ENCODE assay signal across 15 cellular contexts in genomic region chr1:11071463-11072215, GRCh38. TPM values are rescaled to one million over a fixed set of nuclear protein-coding genes. Genes with fewer than 3 reads are reported as not detected.
DNase-seq lines count a peak whose midpoint lies in the region; ATAC-seq and TF ChIP-seq lines count a peak whose summit lies in the region.
"Had no signal": no experiment of that assay in that cellular context is flagged by ENCODE, and none has a peak within 500 bp of the region (broad histone marks: within the 10 kb centered on the region; RNA-seq: fewer than 3 reads in every experiment).

No MANE protein-coding gene starts in this region.

- H3K27me3 Mint-ChIP-seq in nephron progenitor cell (ENCODE audit: low read depth, poor library complexity): no peaks in the 10 kb centered on the region
- H3K27me3 Mint-ChIP-seq: central memory CD8-positive, alpha-beta T cell had no signal

- H3K4me3 ChIP-seq in SJCRH30 (no peak overlapping the region), mammary epithelial cell (replicated peaks in 1 of 3; ENCODE audit: insufficient read depth in 1 of 3, low read depth in 2 of 3, low read length in 3 of 3) (no peak overlapping the region)

- H3K36me3 Mint-ChIP-seq in nephron progenitor cell (ENCODE audit: low read depth): peaks cover 74% of the 10 kb centered on the region

- no peaks in the 10 kb centered on the region for H3K79me2 ChIP-seq in mammary epithelial cell (ENCODE audit: insufficient read depth, low read length)

- H3K27ac Mint-ChIP-seq in nephron progenitor cell: peak overlapping the region; percentile 94

- H4K20me1 ChIP-seq in mammary epithelial cell (ENCODE audit: insufficient read depth, low read length): no peaks in the 10 kb centered on the region

- CTCF ChIA-PET in mammary epithelial cell (lab: Charles Lee; ENCODE audit: low non-redundant PET): no interaction called here

- no peak overlapping the region for H3K4me3 Mint-ChIP-seq in nephron progenitor cell
- H3K4me3 Mint-ChIP-seq: central memory CD8-positive, alpha-beta T cell had no signal

- in situ Hi-C loops in G401 (cut with HindIII; ENCODE audit: low sequenced_read_pairs): no loop called here
- in situ Hi-C loops in mammary epithelial cell (cut with MboI; ENCODE audit: low sequenced_read_pairs in 2 of 2): no loop called here

- H3K9ac ChIP-seq in mammary epithelial cell (ENCODE audit: insufficient read depth, low read length): no peak overlapping the region

- H3K36me3 ChIP-seq in SJCRH30 (peaks cover 84% of the 10 kb centered on the region), mammary epithelial cell (ENCODE audit: insufficient read depth, low read length) (peaks cover 45% of the 10 kb centered on the region)

- intact Hi-C loops in mammary epithelial cell (cut with micrococcal nuclease): no loop called here

- WGBS in mammary epithelial cell (ENCODE audit: low coverage, missing lambda C conversion rate): 47% methylated on average over 14 of the region's 15 CpGs

- no peaks in the 10 kb centered on the region for H3K4me1 ChIP-seq in SJCRH30
- no peaks in the 10 kb centered on the region for H3K4me1 ChIP-seq in mammary epithelial cell (ENCODE audit: insufficient read depth, low read length)

- no peak overlapping the region for H2AFZ ChIP-seq in mammary epithelial cell (ENCODE audit: low read depth, low read length)

- TF ChIP-seq CTCF in nephron progenitor cell (IDR thresholded peaks at IDR 0.05) (no peak), mammary epithelial cell (conservative IDR thresholded peaks at IDR 0.05 in 1 of 2, IDR thresholded peaks at IDR 0.05 in 1 of 2; ENCODE audit: extremely low read depth in 1 of 2, insufficient read depth in 1 of 2, low read depth in 1 of 2, low read length in 2 of 2) (no peak)

- H3K9me3 ChIP-seq in SJCRH30 (replicated peaks) (no peaks in the 10 kb centered on the region), mammary epithelial cell (replicated peaks; ENCODE audit: insufficient read depth, low read length) (no peaks in the 10 kb centered on the region)
- H3K9me3 ChIP-seq: neutrophil had no signal

- peaks cover 6% of the 10 kb centered on the region for H3K4me1 Mint-ChIP-seq in nephron progenitor cell

- H3K27ac ChIP-seq in SJCRH30: peak overlapping the region; percentile 46
- no peak overlapping the region for H3K27ac ChIP-seq in mammary epithelial cell (ENCODE audit: insufficient read depth, low read depth, low read length)
- H3K27ac ChIP-seq: neutrophil had no signal

- DNase-seq in G401 (ENCODE audit: low spot score): peak; percentile 40
- peak; percentile 39 for DNase-seq in NCI-H1694 (lab: John Stamatoyannopoulos, UW)
- DNase-seq in SJCRH30: peak in 1 of 2 experiments; percentile 50
- no peak for DNase-seq in nephron progenitor cell
- DNase-seq in mammary epithelial cell: no peak
- DNase-seq: activated T-cell treated with anti-CD3 and anti-CD28 coated beads for 4 hours; NCI-H526; stimulated activated CD4-positive, alpha-beta T cell treated with anti-CD3 and anti-CD28 coated beads, Interleukin-2, amount 100 ng/mL, for 24 hours had no signal

- no peak overlapping the region for H3K4me2 ChIP-seq in mammary epithelial cell (ENCODE audit: insufficient read depth, low read depth, low read length)

- ATAC-seq in HG03354 (IDR thresholded peaks at IDR 0.05; ENCODE audit: poor library complexity, severe bottlenecking, unreplicated experiment): no peak
- no peak for ATAC-seq in GM19463 (IDR thresholded peaks at IDR 0.05; ENCODE audit: unreplicated experiment)
- ATAC-seq in HG02610 (IDR thresholded peaks at IDR 0.05; ENCODE audit: unreplicated experiment): no peak

- no peaks in the 10 kb centered on the region for H3K9me3 Mint-ChIP-seq in nephron progenitor cell
- H3K9me3 Mint-ChIP-seq: central memory CD8-positive, alpha-beta T cell had no signal

- BruUV-seq in mammary epithelial cell (replicated peaks; lab: Mats Ljungman, UMichigan): no TSS peak

- H3K27me3 ChIP-seq in SJCRH30 (no peaks in the 10 kb centered on the region), mammary epithelial cell (ENCODE audit: insufficient read depth, low read length) (no peaks in the 10 kb centered on the region)
- H3K27me3 ChIP-seq: neutrophil had no signal

- dilution Hi-C loops in mammary epithelial cell (cut with HindIII; ENCODE audit: low sequenced_read_pairs): loop anchor here (5.0 kb wide), 1 partner anchor 61 kb away; no protein-coding TSS in a partner anchor

RNA-seq across cellular contexts. Expression of gene SRM, which starts 11.8 kb away (rescaled TPM):
- 12.1 and 24.3 TPM in 2 replicates for total RNA-seq in G401 (2014; rRNA removed; shearing (Covaris generic))
- 64.4 and 70.7 TPM in 2 replicates for total RNA-seq in SJCRH30 (2014; rRNA removed; shearing (Covaris generic))
- total RNA-seq in mammary epithelial cell: 100 to 1,000 TPM in 1 of 2 donors, 10 to 100 TPM in 1; 32.3 to 187 TPM
- 164 TPM for polyA plus RNA-seq in mammary epithelial cell
- polyA minus RNA-seq in mammary epithelial cell: 246 TPM

RNA-seq across cellular contexts. Expression of gene MASP2, which starts 24.6 kb away (rescaled TPM):
- not detected in 2 replicates for total RNA-seq in G401 (2014; rRNA removed; shearing (Covaris generic))
- total RNA-seq in SJCRH30 (2014; rRNA removed; shearing (Covaris generic)): 0.08 TPM in 1 of 2 replicates, not detected in the other
- total RNA-seq in mammary epithelial cell: under 1 TPM in 1 of 2 donors, not detected in 1; 0.49 TPM
- polyA plus RNA-seq in mammary epithelial cell: 0.11 TPM
- polyA minus RNA-seq in mammary epithelial cell: not detected
- total RNA-seq: HT1080, temporal lobe had no signal

RNA-seq across cellular contexts. Expression of gene EXOSC10, which starts 28.0 kb away (rescaled TPM):
- total RNA-seq in G401 (2014; rRNA removed; shearing (Covaris generic)): 42.5 and 61.7 TPM in 2 replicates
- total RNA-seq in SJCRH30 (2014; rRNA removed; shearing (Covaris generic)): 93.1 and 97.5 TPM in 2 replicates
- total RNA-seq in mammary epithelial cell: 10 to 100 TPM; 62.0 to 66.6 TPM
- polyA plus RNA-seq in mammary epithelial cell: 72.4 TPM
- polyA minus RNA-seq in mammary epithelial cell: 43.9 TPM

RNA-seq across cellular contexts. Expression of gene TARDBP, which starts 59.2 kb away (rescaled TPM):
- 31.6 and 70.3 TPM in 2 replicates for total RNA-seq in G401 (2014; rRNA removed; shearing (Covaris generic))
- 91.3 and 103 TPM in 2 replicates for total RNA-seq in SJCRH30 (2014; rRNA removed; shearing (Covaris generic))
- total RNA-seq in mammary epithelial cell: 100 to 1,000 TPM in 1 of 2 donors, 10 to 100 TPM in 1; 32.2 to 122 TPM
- polyA plus RNA-seq in mammary epithelial cell: 88.6 TPM
- 241 TPM for polyA minus RNA-seq in mammary epithelial cell

Comparison
In these comparisons a context has a peak if more than half of its experiments do, and no peak if none do; other contexts are left out.
1. DNase-seq: peak in G401 (single experiment) and NCI-H1694 (single experiment); none in nephron progenitor cell (single experiment) and mammary epithelial cell (single experiment).